ENCODE assay signal across 8 cellular contexts in genomic region chr18:59898609-59899297, GRCh38. TPM values are rescaled to one million over a fixed set of nuclear protein-coding genes. Genes with fewer than 3 reads are reported as not detected.
DNase-seq lines count a peak whose midpoint lies in the region; ATAC-seq and TF ChIP-seq lines count a peak whose summit lies in the region.

No MANE protein-coding gene starts in this region.

- H3K27ac ChIP-seq in SJSA1 (peak overlapping the region; percentile 95), foreskin keratinocyte (peak overlapping the region; percentile 99), spleen (peak overlapping the region in 4 of 8 donors; percentile 91 to 96 (median 94))

- H3K27me3 ChIP-seq in SJSA1 (replicated peaks) (no peaks in the 10 kb centered on the region), foreskin keratinocyte (no peaks in the 10 kb centered on the region), spleen (replicated peaks in 1 of 7) (peaks cover 0 to 32% (median 0%) of the 10 kb centered on the region in 7 donors)

- no peaks in the 10 kb centered on the region for H3K27me3 Mint-ChIP-seq in activated naive CD4-positive, alpha-beta T cell treated with anti-CD3 and anti-CD28 coated beads, Interleukin-2, amount 50 U/mL, for 24 hours

- H3K36me3 ChIP-seq in SJSA1 (peaks cover 20% of the 10 kb centered on the region), spleen (peaks cover 0 to 11% (median 0%) of the 10 kb centered on the region in 6 donors)

- intact Hi-C loops in spleen (cut with DNase I; ENCODE audit: low total_unique reads) (no loop called here), sciatic nerve (cut with DNase I) (no loop called here)

- peaks cover 23% of the 10 kb centered on the region for H3K4me1 ChIP-seq in SJSA1 (replicated peaks)
- H3K4me1 ChIP-seq in foreskin keratinocyte = peaks cover 23% of the 10 kb centered on the region
- peaks cover 14 to 53% (median 42%) of the 10 kb centered on the region in 6 donors for H3K4me1 ChIP-seq in spleen

- WGBS in spleen, 5 donors = 48 to 60% (median 57%) methylated on average over 33 of the region's 33 CpGs

- H3K4me3 ChIP-seq in SJSA1 = peak overlapping the region; percentile 68
- H3K4me3 ChIP-seq in spleen = peak overlapping the region; percentile 52 to 96 (median 78)

- TF ChIP-seq CTCF in foreskin keratinocyte (conservative IDR thresholded peaks at IDR 0.05) (no peak), spleen (IDR thresholded peaks at IDR 0.05 in 8 of 11, conservative IDR thresholded peaks at IDR 0.05 in 3 of 11) (no peak)

- peaks cover 32% of the 10 kb centered on the region for H3K4me1 Mint-ChIP-seq in activated naive CD4-positive, alpha-beta T cell treated with anti-CD3 and anti-CD28 coated beads, Interleukin-2, amount 50 U/mL, for 24 hours

- H3K4me3 Mint-ChIP-seq in activated naive CD4-positive, alpha-beta T cell treated with anti-CD3 and anti-CD28 coated beads, Interleukin-2, amount 50 U/mL, for 24 hours = peak overlapping the region; percentile 98

- peaks cover 22% of the 10 kb centered on the region for H3K36me3 Mint-ChIP-seq in activated naive CD4-positive, alpha-beta T cell treated with anti-CD3 and anti-CD28 coated beads, Interleukin-2, amount 50 U/mL, for 24 hours

- H3K9me3 Mint-ChIP-seq in activated naive CD4-positive, alpha-beta T cell treated with anti-CD3 and anti-CD28 coated beads, Interleukin-2, amount 50 U/mL, for 24 hours = no peaks in the 10 kb centered on the region

- peak; percentile 27 for ATAC-seq in foreskin keratinocyte
- ATAC-seq in HG03196 (IDR thresholded peaks at IDR 0.05; ENCODE audit: unreplicated experiment) = no peak
- no peak for ATAC-seq in sciatic nerve

- H3K27ac Mint-ChIP-seq in activated naive CD4-positive, alpha-beta T cell treated with anti-CD3 and anti-CD28 coated beads, Interleukin-2, amount 50 U/mL, for 24 hours = peak overlapping the region; percentile 96

- H3K9me3 ChIP-seq in SJSA1 (replicated peaks) (no peaks in the 10 kb centered on the region), spleen (no peaks in the 10 kb centered on the region)

- no peak for DNase-seq in activated naive CD4-positive, alpha-beta T cell treated with anti-CD3 and anti-CD28 coated beads, Interleukin-2, amount 50 U/mL, for 16 hours
- no peak for DNase-seq in SJSA1 (ENCODE audit: low read depth in 1 of 2, low spot score in 2 of 2)
- DNase-seq in foreskin keratinocyte = peak in 1 of 2 donors; percentile 66
- peak; percentile 79 for DNase-seq in spleen
- no peak for DNase-seq in AG08396 (ENCODE audit: low spot score)
- DNase-seq in sciatic nerve (ENCODE audit: low spot score) = no peak

- TF ChIP-seq POLR2A in spleen (IDR thresholded peaks at IDR 0.05) = no peak

RNA-seq across cellular contexts. Expression of gene PMAIP1, which starts 1.0 kb away (rescaled TPM):
- 24.2 and 31.7 TPM in 2 replicates for total RNA-seq in SJSA1 (2014; rRNA removed; shearing (Covaris generic))
- total RNA-seq in foreskin keratinocyte (31.5 and 43.9 TPM in 2 replicates), spleen (1 to 10 TPM; 2.7 to 9.1 (median 5.8) TPM), sciatic nerve (1.2 TPM)
- polyA plus RNA-seq in foreskin keratinocyte (19.6 and 30.1 TPM in 2 replicates), spleen (10 to 100 TPM in 1 of 3 donors, 1 to 10 TPM in 2; 6.6 to 10.1 (median 7.4) TPM)
